8 cellular contexts compared by ENCODE assay signal in genomic region chr9:85805789-85806102, GRCh38.
DNase-seq lines count a peak whose midpoint lies in the region; ATAC-seq and TF ChIP-seq lines count a peak whose summit lies in the region.
"Not testable (repeated sequence)": the region's sequence is repeated elsewhere in the genome, so short reads cannot be mapped to it uniquely, and the experiment has no call there.

No MANE protein-coding gene starts in this region.

- H3K27me3 Mint-ChIP-seq in activated T-helper 1 cell treated with anti-CD3 and anti-CD28 coated beads, Interleukin-12 subunit alpha, Interleukin-12 subunit beta, Interleukin-2, Interleukin-4 antibody, amounts not matched to agents 30 ng/mL and 10 ng/mL and 1 ng/mL, durations not matched to agents 14 hours and 24 hours and 36 hours (ENCODE audit: insufficient read depth), result not testable (repeated sequence)

- peak overlapping the region; percentile 58 for H3K27ac Mint-ChIP-seq in activated T-helper 1 cell treated with anti-CD3 and anti-CD28 coated beads, Interleukin-12 subunit alpha, Interleukin-12 subunit beta, Interleukin-2, Interleukin-4 antibody, amounts not matched to agents 30 ng/mL and 10 ng/mL and 1 ng/mL, durations not matched to agents 14 hours and 24 hours and 36 hours

- not testable (repeated sequence) for TF ChIP-seq CTCF in GM12875 (IDR thresholded peaks at IDR 0.05; ENCODE audit: borderline replicate concordance, insufficient read depth, low read depth, low read length); Panc1 (IDR thresholded peaks at IDR 0.05); retinal pigment epithelial cell (conservative IDR thresholded peaks at IDR 0.05; ENCODE audit: low read depth, low read length)

- H3K27me3 ChIP-seq in Panc1 (ENCODE audit: control insufficient read depth, insufficient read depth, low read length); effector memory CD4-positive, alpha-beta T cell (replicated peaks; ENCODE audit: control insufficient read depth, insufficient read depth, low read length, poor library complexity, severe bottlenecking); layer of hippocampus (ENCODE audit: control insufficient read depth, insufficient read depth, low read length); thymus (ENCODE audit: control insufficient read depth, insufficient read depth): not testable (repeated sequence)

- peak overlapping the region; percentile 72 for H3K4me3 ChIP-seq in GM12875 (ENCODE audit: low read depth, low read length)
- H3K4me3 ChIP-seq in Panc1 (ENCODE audit: low read depth in 2 of 2, low read length in 2 of 2), result peak overlapping the region; percentile 58 to 72
- peak overlapping the region; percentile 65 for H3K4me3 ChIP-seq in effector memory CD4-positive, alpha-beta T cell (ENCODE audit: insufficient read depth, low read depth, low read length, poor library complexity, severe bottlenecking)
- H3K4me3 ChIP-seq in retinal pigment epithelial cell (ENCODE audit: low read length), result peak overlapping the region; percentile 67
- H3K4me3 ChIP-seq in thymus (ENCODE audit: low read length), result peak overlapping the region; percentile 66

- POLR2A ChIA-PET in Panc1 (lab: Charles Lee), result not testable (repeated sequence)

- H3K4me3 Mint-ChIP-seq in activated T-helper 1 cell treated with anti-CD3 and anti-CD28 coated beads, Interleukin-12 subunit alpha, Interleukin-12 subunit beta, Interleukin-2, Interleukin-4 antibody, amounts not matched to agents 30 ng/mL and 10 ng/mL and 1 ng/mL, durations not matched to agents 14 hours and 24 hours and 36 hours, result peak overlapping the region; percentile 86

- WGBS in thymus, result under 1% methylated on average over 32 of the region's 32 CpGs

- H3K27ac ChIP-seq in Panc1 (ENCODE audit: low read length) (peak overlapping the region; percentile 44), layer of hippocampus (ENCODE audit: low read depth, low read length) (peak overlapping the region; percentile 81), thymus (ENCODE audit: low read depth) (peak overlapping the region; percentile 60)
- H3K27ac ChIP-seq in effector memory CD4-positive, alpha-beta T cell (ENCODE audit: insufficient read depth, low read length, poor library complexity, severe bottlenecking), result peak overlapping the region; percentile 75

- H3K4me1 Mint-ChIP-seq in activated T-helper 1 cell treated with anti-CD3 and anti-CD28 coated beads, Interleukin-12 subunit alpha, Interleukin-12 subunit beta, Interleukin-2, Interleukin-4 antibody, amounts not matched to agents 30 ng/mL and 10 ng/mL and 1 ng/mL, durations not matched to agents 14 hours and 24 hours and 36 hours (ENCODE audit: low read depth), result peaks cover 13% of the 10 kb centered on the region

- H3K9me3 ChIP-seq in Panc1 (ENCODE audit: control insufficient read depth, insufficient read depth, low read depth, low read length); effector memory CD4-positive, alpha-beta T cell (ENCODE audit: control insufficient read depth, low read length); thymus (ENCODE audit: control insufficient read depth): not testable (repeated sequence)

- not testable (repeated sequence) for H3K4me1 ChIP-seq in Panc1 (ENCODE audit: control insufficient read depth, insufficient read depth, low read length); effector memory CD4-positive, alpha-beta T cell (ENCODE audit: control insufficient read depth, insufficient read depth, low read length, poor library complexity, severe bottlenecking); thymus (ENCODE audit: control insufficient read depth, insufficient read depth, low read length)

- intact Hi-C loops in Panc1 (cut with micrococcal nuclease; ENCODE audit: unreplicated experiment), result not testable (repeated sequence)
- intact Hi-C loops in activated T-helper 1 cell treated with anti-CD3 and anti-CD28 coated beads, Interleukin-12 subunit alpha, Interleukin-12 subunit beta, Interleukin-2, Interleukin-4 antibody, amounts not matched to agents 30 ng/mL and 10 ng/mL and 1 ng/mL, durations not matched to agents 14 hours and 24 hours and 36 hours (cut with micrococcal nuclease), result loop anchor here (2.0 to 10.0 kb wide), 5 partner anchors 63 to 1828 kb away; partner anchors contain the start of genes GAS1, NAA35 and TUT7

- CTCF ChIA-PET in Panc1 (lab: Charles Lee), result not testable (repeated sequence)

- peaks cover 11% of the 10 kb centered on the region for H3K36me3 Mint-ChIP-seq in activated T-helper 1 cell treated with anti-CD3 and anti-CD28 coated beads, Interleukin-12 subunit alpha, Interleukin-12 subunit beta, Interleukin-2, Interleukin-4 antibody, amounts not matched to agents 30 ng/mL and 10 ng/mL and 1 ng/mL, durations not matched to agents 14 hours and 24 hours and 36 hours (ENCODE audit: low read depth)

- peak; percentile 25 for ATAC-seq in HG03175 (IDR thresholded peaks at IDR 0.05; ENCODE audit: unreplicated experiment)
- not testable (repeated sequence) for ATAC-seq in Panc1

- in situ Hi-C loops in Panc1 (cut with HindIII; ENCODE audit: low pct_unique_long_range_greater_than_20kb, low sequenced_read_pairs), result not testable (repeated sequence)

- not testable (repeated sequence) for H3K36me3 ChIP-seq in Panc1 (ENCODE audit: control insufficient read depth, insufficient read depth, low read length); effector memory CD4-positive, alpha-beta T cell (ENCODE audit: control insufficient read depth, insufficient read depth, low read length); thymus (ENCODE audit: control insufficient read depth, insufficient read depth)

- not testable (repeated sequence) for DNase-seq in Panc1 (ENCODE audit: low read depth, low spot score); activated T-helper 1 cell treated with anti-CD3 and anti-CD28 coated beads, Interleukin-12 subunit alpha, Interleukin-12 subunit beta, Interleukin-2, Interleukin-4 antibody, amounts not matched to agents 30 ng/mL and 10 ng/mL and 1 ng/mL, durations not matched to agents 14 hours and 24 hours and 36 hours (ENCODE audit: low spot score); retinal pigment epithelial cell (ENCODE audit: low read depth)
- peak in 1 of 3 donors; percentile 23 for DNase-seq in effector memory CD4-positive, alpha-beta T cell

- not testable (repeated sequence) for H3K9me3 Mint-ChIP-seq in activated T-helper 1 cell treated with anti-CD3 and anti-CD28 coated beads, Interleukin-12 subunit alpha, Interleukin-12 subunit beta, Interleukin-2, Interleukin-4 antibody, amounts not matched to agents 30 ng/mL and 10 ng/mL and 1 ng/mL, durations not matched to agents 14 hours and 24 hours and 36 hours

- not testable (repeated sequence) for BruUV-seq in Panc1 (replicated peaks; lab: Mats Ljungman, UMichigan)
